Comparison of ENCODE assay signal across 8 cellular contexts in genomic region chr2:69581774-69582581, GRCh38.
A peak's percentile ranks its signal among the peaks of the same experiment; 100 is the strongest.
DNase-seq lines count a peak whose midpoint lies in the region; ATAC-seq and TF ChIP-seq lines count a peak whose summit lies in the region.

No MANE protein-coding gene starts in this region.

- H3K27me3 Mint-ChIP-seq in activated T-cell treated with anti-CD3 and anti-CD28 coated beads, Interleukin-2, amount 50 U/mL, for 4 hours (ENCODE audit: low read depth), result no peaks in the 10 kb centered on the region
- H3K27me3 Mint-ChIP-seq in stimulated activated memory B cell treated with anti-CD40 and anti-IgM and Interleukin-4, amounts not matched to agents 10 μg/mL and 1 μg/mL and 100 μg/mL, for 72 hours, result peaks cover 24% of the 10 kb centered on the region

- no peak overlapping the region for H3K27ac Mint-ChIP-seq in stimulated activated memory B cell treated with anti-CD40 and anti-IgM and Interleukin-4, amounts not matched to agents 10 μg/mL and 1 μg/mL and 100 μg/mL, for 72 hours

- peak overlapping the region; percentile 55 for H3K4me3 Mint-ChIP-seq in activated T-cell treated with anti-CD3 and anti-CD28 coated beads, Interleukin-2, amount 50 U/mL, for 4 hours
- no peak overlapping the region for H3K4me3 Mint-ChIP-seq in stimulated activated memory B cell treated with anti-CD40 and anti-IgM and Interleukin-4, amounts not matched to agents 10 μg/mL and 1 μg/mL and 100 μg/mL, for 72 hours

- H3K4me3 ChIP-seq in cardiac muscle cell, result no peak overlapping the region

- DNase-seq in activated T-cell treated with anti-CD3 and anti-CD28 coated beads, Interleukin-2, amount 50 U/mL, for 4 hours, result no peak
- no peak for DNase-seq in activated T-cell treated with anti-CD3 and anti-CD28 coated beads, Interleukin-2, amount 50 U/mL, for 48 hours
- DNase-seq in cardiac muscle cell (ENCODE audit: low read depth in 1 of 2, low spot score in 1 of 2) (peak in 1 of 2 donors; percentile 47), NCI-H1417 (lab: John Stamatoyannopoulos, UW) (no peak), SK-N-DZ (ENCODE audit: low spot score) (no peak)

- H3K36me3 Mint-ChIP-seq in activated T-cell treated with anti-CD3 and anti-CD28 coated beads, Interleukin-2, amount 50 U/mL, for 4 hours (ENCODE audit: insufficient read depth), result peaks cover 8% of the 10 kb centered on the region
- H3K36me3 Mint-ChIP-seq in stimulated activated memory B cell treated with anti-CD40 and anti-IgM and Interleukin-4, amounts not matched to agents 10 μg/mL and 1 μg/mL and 100 μg/mL, for 72 hours, result no peaks in the 10 kb centered on the region

- peak overlapping the region; percentile 42 for H3K27ac ChIP-seq in cardiac muscle cell

- TF ChIP-seq CTCF in cardiac muscle cell (IDR thresholded peaks at IDR 0.05; ENCODE audit: low read depth, low read length), result no peak

- no peaks in the 10 kb centered on the region for H3K36me3 ChIP-seq in cardiac muscle cell

- no peaks in the 10 kb centered on the region for H3K27me3 ChIP-seq in cardiac muscle cell

- no peaks in the 10 kb centered on the region for H3K9me3 Mint-ChIP-seq in activated T-cell treated with anti-CD3 and anti-CD28 coated beads, Interleukin-2, amount 50 U/mL, for 4 hours
- H3K9me3 Mint-ChIP-seq in stimulated activated memory B cell treated with anti-CD40 and anti-IgM and Interleukin-4, amounts not matched to agents 10 μg/mL and 1 μg/mL and 100 μg/mL, for 72 hours, result no peaks in the 10 kb centered on the region

- ATAC-seq in activated T-cell treated with anti-CD3 and anti-CD28 coated beads, Interleukin-2, amount 50 U/mL, for 4 hours, result peak in 1 of 2 donors; percentile 12
- peak; percentile 62 for ATAC-seq in SK-N-SH treated with all-trans-retinoic acid at 6 μM for 48 hours
- ATAC-seq in stimulated activated memory B cell treated with anti-CD40 and anti-IgM and Interleukin-4, amounts not matched to agents 10 μg/mL and 1 μg/mL and 100 μg/mL, for 72 hours, result peak; percentile 31
- ATAC-seq in HG03571 (IDR thresholded peaks at IDR 0.05; ENCODE audit: unreplicated experiment), result no peak

- H3K9me3 ChIP-seq in cardiac muscle cell (ENCODE audit: low read depth), result no peaks in the 10 kb centered on the region

- H3K4me1 Mint-ChIP-seq in activated T-cell treated with anti-CD3 and anti-CD28 coated beads, Interleukin-2, amount 50 U/mL, for 4 hours (ENCODE audit: low read depth), result peaks cover 91% of the 10 kb centered on the region
- H3K4me1 Mint-ChIP-seq in stimulated activated memory B cell treated with anti-CD40 and anti-IgM and Interleukin-4, amounts not matched to agents 10 μg/mL and 1 μg/mL and 100 μg/mL, for 72 hours, result peaks cover 7% of the 10 kb centered on the region

- peaks cover 21% of the 10 kb centered on the region for H3K4me1 ChIP-seq in cardiac muscle cell (ENCODE audit: low read depth)

TF ChIP-seq in SK-N-SH treated with all-trans-retinoic acid at 6 μM for 48 hours, 23 proteins besides CTCF, POLR2A, EP300 and RAD21:
- TF ChIP-seq TCF4 (CRISPR knock-in tag; IDR thresholded peaks at IDR 0.05; ENCODE audit: borderline replicate concordance), result no peak
- TF ChIP-seq ISL1 (CRISPR knock-in tag; IDR thresholded peaks at IDR 0.05), result peak; percentile 59; the same call in 1 of the 2 replicates
